In the genomic region with DNA sequence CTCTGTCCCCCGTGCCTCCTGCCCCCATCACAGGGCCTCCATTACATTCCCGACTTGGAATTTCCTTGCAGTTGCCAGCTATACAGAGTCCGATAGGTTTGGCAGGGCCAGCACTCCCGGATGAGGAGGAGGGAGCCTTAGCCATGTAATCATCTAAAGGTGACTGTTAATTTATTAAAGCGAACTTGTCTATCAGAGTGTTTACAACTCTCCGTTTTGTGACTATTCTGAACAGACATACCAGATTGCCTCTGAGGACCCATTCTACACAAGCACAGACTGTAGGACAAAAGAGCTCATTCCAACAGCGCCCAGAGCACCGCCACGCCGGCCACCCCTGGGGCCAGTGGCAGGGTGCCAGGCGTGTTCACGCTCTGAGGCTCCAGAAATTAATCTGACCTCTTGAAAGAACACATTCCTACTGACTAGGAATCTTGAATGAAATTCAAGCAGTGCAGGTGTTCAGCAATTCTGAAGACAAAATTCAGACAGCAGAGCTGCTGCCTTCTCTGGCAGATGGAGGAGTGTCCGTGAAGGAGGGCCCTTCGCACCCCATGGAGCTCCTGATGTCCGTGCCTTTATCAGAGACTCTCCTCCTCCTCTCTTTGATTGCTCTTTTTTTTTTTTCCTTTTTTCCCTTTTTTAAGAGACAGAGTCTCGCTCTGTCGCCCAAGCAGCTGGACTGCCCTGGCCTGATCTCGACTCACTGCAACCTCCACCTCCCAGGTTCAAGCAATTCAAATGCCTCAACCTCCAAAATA, we compare ENCODE assay signal across 8 cellular contexts. TPM values are rescaled to one million over a fixed set of nuclear protein-coding genes. Genes with fewer than 3 reads are reported as not detected.
A peak's percentile ranks its signal among the peaks of the same experiment; 100 is the strongest.
DNase-seq lines count a peak whose midpoint lies in the region; ATAC-seq and TF ChIP-seq lines count a peak whose summit lies in the region.

No MANE protein-coding gene starts in this region.

- H3K27me3 ChIP-seq in right cardiac atrium (ENCODE audit: control insufficient read depth, insufficient read depth), result no peaks in the 10 kb centered on the region
- H3K27me3 ChIP-seq in spleen (replicated peaks in 1 of 7), result no peaks in the 10 kb centered on the region

- no peaks in the 10 kb centered on the region for H3K9me3 ChIP-seq in HEK293 (ENCODE audit: control insufficient read depth, insufficient read depth, low read depth, low read length)
- H3K9me3 ChIP-seq in right cardiac atrium (ENCODE audit: control insufficient read depth, low read length), result no peaks in the 10 kb centered on the region
- H3K9me3 ChIP-seq in spleen, result no peaks in the 10 kb centered on the region

- peak overlapping the region; percentile 6; the same call in 1 of the 2 replicates for H3K4me3 ChIP-seq in HEK293 (ENCODE audit: low read depth, low read length)
- H3K4me3 ChIP-seq in astrocyte of the cerebellum (ENCODE audit: low read depth, low read length), result peak overlapping the region; percentile 16
- H3K4me3 ChIP-seq in right cardiac atrium (ENCODE audit: low read length), result peak overlapping the region; percentile 23
- H3K4me3 ChIP-seq in spleen, result no peak overlapping the region

- H3K4me1 ChIP-seq in HEK293 (ENCODE audit: control insufficient read depth, insufficient read depth, low read length) (peaks cover 5% of the 10 kb centered on the region), right cardiac atrium (ENCODE audit: control insufficient read depth, insufficient read depth, low read length) (no peaks in the 10 kb centered on the region), spleen (peaks cover 0 to 4% (median 0%) of the 10 kb centered on the region in 6 donors)

- ATAC-seq in right cardiac atrium, result peak; percentile 89 to 93
- ATAC-seq in activated naive CD8-positive, alpha-beta T cell treated with anti-CD3 and anti-CD28 coated beads, Interleukin-2, amount 50 U/mL, for 24 hours, result no peak
- no peak for ATAC-seq in GM21576 (IDR thresholded peaks at IDR 0.05; ENCODE audit: unreplicated experiment)

- no peaks in the 10 kb centered on the region for H3K36me3 Mint-ChIP-seq in activated naive CD8-positive, alpha-beta T cell treated with anti-CD3 and anti-CD28 coated beads, Interleukin-2, amount 50 U/mL, for 24 hours (ENCODE audit: low read depth)

- H3K27ac Mint-ChIP-seq in activated naive CD8-positive, alpha-beta T cell treated with anti-CD3 and anti-CD28 coated beads, Interleukin-2, amount 50 U/mL, for 24 hours, result no peak overlapping the region

- no peaks in the 10 kb centered on the region for H3K27me3 Mint-ChIP-seq in activated naive CD8-positive, alpha-beta T cell treated with anti-CD3 and anti-CD28 coated beads, Interleukin-2, amount 50 U/mL, for 24 hours

- no peak overlapping the region for H3K4me3 Mint-ChIP-seq in activated naive CD8-positive, alpha-beta T cell treated with anti-CD3 and anti-CD28 coated beads, Interleukin-2, amount 50 U/mL, for 24 hours

- no peak for TF ChIP-seq POLR2A in spleen (IDR thresholded peaks at IDR 0.05)

- CTCF ChIA-PET in HEK293 (lab: Yijun Ruan, JAX), result interaction anchor here (0.6 to 1.5 kb wide), 6 partner anchors 16 to 1892 kb away, joined by 3 to 9 read pairs (median 3); no protein-coding TSS in a partner anchor

- 25% methylated on average over 18 of the region's 18 CpGs for WGBS in right cardiac atrium
- 73 to 85% (median 80%) methylated on average over 18 of the region's 18 CpGs for WGBS in spleen, 5 donors

- DNase-seq in astrocyte of the cerebellum (ENCODE audit: low read depth) (peak; percentile 61), right cardiac atrium (peak; percentile 46 to 81 (median 73)), spleen (no peak), Ammon's horn (ENCODE audit: low spot score) (no peak), NCI-H187 treated with DMSO at 0.1 percent for 48 hours (lab: John Stamatoyannopoulos, UW) (no peak)
- DNase-seq in activated naive CD8-positive, alpha-beta T cell treated with anti-CD3 and anti-CD28 coated beads, Interleukin-2, amount 50 U/mL, for 24 hours, result no peak

- no peak for TF ChIP-seq CTCF in HEK293 (tag by site-specific recombination; IDR thresholded peaks at IDR 0.05)
- TF ChIP-seq CTCF in astrocyte of the cerebellum (IDR thresholded peaks at IDR 0.05; ENCODE audit: low read depth, low read length, missing control alignments), result no peak
- TF ChIP-seq CTCF in spleen (IDR thresholded peaks at IDR 0.05 in 8 of 11, conservative IDR thresholded peaks at IDR 0.05 in 3 of 11), result no peak

- no peaks in the 10 kb centered on the region for H3K4me1 Mint-ChIP-seq in activated naive CD8-positive, alpha-beta T cell treated with anti-CD3 and anti-CD28 coated beads, Interleukin-2, amount 50 U/mL, for 24 hours

- in situ Hi-C loops in astrocyte of the cerebellum (cut with HindIII; ENCODE audit: low sequenced_read_pairs), result no loop called here

- no peaks in the 10 kb centered on the region for H3K36me3 ChIP-seq in HEK293 (ENCODE audit: control insufficient read depth in 2 of 2, insufficient read depth in 1 of 2, low read length in 2 of 2)
- H3K36me3 ChIP-seq in spleen, result no peaks in the 10 kb centered on the region

- POLR2A ChIA-PET in HEK293 (lab: Yijun Ruan, JAX), result interaction anchor here (0.8 to 1.5 kb wide), 3 partner anchors 14 to 83 kb away, joined by 3 to 10 read pairs (median 7); a partner anchor contains a TSS

- no peaks in the 10 kb centered on the region for H3K9me3 Mint-ChIP-seq in activated naive CD8-positive, alpha-beta T cell treated with anti-CD3 and anti-CD28 coated beads, Interleukin-2, amount 50 U/mL, for 24 hours

- H3K27ac ChIP-seq in HEK293 (ENCODE audit: extremely low read depth, low read depth, low read length) (no peak overlapping the region; the same call in 1 of the 2 replicates), right cardiac atrium (ENCODE audit: low read length) (no peak overlapping the region), spleen (peak overlapping the region in 5 of 8 donors; percentile 25 to 47 (median 37))

- intact Hi-C loops in right cardiac atrium (cut with DNase I) (no loop called here), spleen (cut with DNase I; ENCODE audit: low total_unique reads) (no loop called here)

TF ChIP-seq in HEK293, 187 proteins besides CTCF, POLR2A, EP300 and RAD21:
- TF ChIP-seq GLIS1 (tag by site-specific recombination; IDR thresholded peaks at IDR 0.05) (0 out of 2 replicates have a peak, but pooled peaks have one; percentile 41), FEZF1 (tag by site-specific recombination; IDR thresholded peaks at IDR 0.05) (peak; percentile 49), ZIC2 (tag by site-specific recombination; IDR thresholded peaks at IDR 0.05) (peak; percentile 45; the same call in 1 of the 2 replicates), GLIS2 (tag by site-specific recombination; IDR thresholded peaks at IDR 0.05) (peak; percentile 33; the same call in 1 of the 2 replicates), ZNF660 (tag by site-specific recombination; IDR thresholded peaks at IDR 0.05) (0 out of 2 replicates have a peak, but pooled peaks have one; percentile 20), ZNF335 (tag by site-specific recombination; conservative IDR thresholded peaks at IDR 0.05) (peak; percentile 81), MZF1 (tag by site-specific recombination; IDR thresholded peaks at IDR 0.05; ENCODE audit: borderline replicate concordance) (no peak)
- TF ChIP-seq, protein P1, sequence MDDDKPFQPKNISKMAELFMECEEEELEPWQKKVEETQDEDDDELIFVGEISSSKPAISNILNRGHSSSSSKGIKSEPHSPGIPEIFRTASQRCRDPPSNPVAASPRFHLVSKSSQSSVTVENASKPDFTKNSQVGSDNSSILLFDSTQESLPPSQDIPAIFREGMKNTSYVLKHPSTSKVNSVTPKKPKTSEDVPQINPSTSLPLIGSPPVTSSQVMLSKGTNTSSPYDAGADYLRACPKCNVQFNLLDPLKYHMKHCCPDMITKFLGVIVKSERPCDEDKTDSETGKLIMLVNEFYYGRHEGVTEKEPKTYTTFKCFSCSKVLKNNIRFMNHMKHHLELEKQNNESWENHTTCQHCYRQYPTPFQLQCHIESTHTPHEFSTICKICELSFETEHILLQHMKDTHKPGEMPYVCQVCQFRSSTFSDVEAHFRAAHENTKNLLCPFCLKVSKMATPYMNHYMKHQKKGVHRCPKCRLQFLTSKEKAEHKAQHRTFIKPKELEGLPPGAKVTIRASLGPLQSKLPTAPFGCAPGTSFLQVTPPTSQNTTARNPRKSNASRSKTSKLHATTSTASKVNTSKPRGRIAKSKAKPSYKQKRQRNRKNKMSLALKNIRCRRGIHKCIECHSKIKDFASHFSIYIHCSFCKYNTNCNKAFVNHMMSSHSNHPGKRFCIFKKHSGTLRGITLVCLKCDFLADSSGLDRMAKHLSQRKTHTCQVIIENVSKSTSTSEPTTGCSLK (tag by site-specific recombination; IDR thresholded peaks at IDR 0.05), result no peak
- TF ChIP-seq, protein P2, sequence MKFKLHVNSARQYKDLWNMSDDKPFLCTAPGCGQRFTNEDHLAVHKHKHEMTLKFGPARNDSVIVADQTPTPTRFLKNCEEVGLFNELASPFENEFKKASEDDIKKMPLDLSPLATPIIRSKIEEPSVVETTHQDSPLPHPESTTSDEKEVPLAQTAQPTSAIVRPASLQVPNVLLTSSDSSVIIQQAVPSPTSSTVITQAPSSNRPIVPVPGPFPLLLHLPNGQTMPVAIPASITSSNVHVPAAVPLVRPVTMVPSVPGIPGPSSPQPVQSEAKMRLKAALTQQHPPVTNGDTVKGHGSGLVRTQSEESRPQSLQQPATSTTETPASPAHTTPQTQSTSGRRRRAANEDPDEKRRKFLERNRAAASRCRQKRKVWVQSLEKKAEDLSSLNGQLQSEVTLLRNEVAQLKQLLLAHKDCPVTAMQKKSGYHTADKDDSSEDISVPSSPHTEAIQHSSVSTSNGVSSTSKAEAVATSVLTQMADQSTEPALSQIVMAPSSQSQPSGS (tag by site-specific recombination; IDR thresholded peaks at IDR 0.05; ENCODE audit: low read depth), result no peak

RNA-seq across cellular contexts. Expression of a gene that starts 58.1 kb away (rescaled TPM):
- total RNA-seq in right cardiac atrium (10 to 100 TPM; 44.9 to 57.5 (median 48.6) TPM), spleen (10 to 100 TPM; 44.3 to 76.4 (median 54.0) TPM)
- polyA plus RNA-seq in right cardiac atrium (32.4 TPM), spleen (10 to 100 TPM; 13.6 to 27.5 (median 17.8) TPM)

Comparison
In these comparisons a context has a peak if more than half of its experiments do, and no peak if none do; other contexts are left out.
1. H3K27ac ChIP-seq: peak in spleen (5 of 8); none in HEK293 (single experiment) and right cardiac atrium (single experiment).
2. H3K4me3 ChIP-seq: peak in HEK293 (single experiment), astrocyte of the cerebellum (single experiment) and right cardiac atrium (single experiment); none in spleen (0 of 8).
3. DNase-seq: peak in astrocyte of the cerebellum (single experiment) and right cardiac atrium (3 of 3); none in spleen (single experiment), Ammon's horn (single experiment), activated naive CD8-positive, alpha-beta T cell treated with anti-CD3 and anti-CD28 coated beads, Interleukin-2, amount 50 U/mL, for 24 hours (single experiment) and NCI-H187 treated with DMSO at 0.1 percent for 48 hours (single experiment).
4. ATAC-seq: peak in right cardiac atrium (2 of 2); none in activated naive CD8-positive, alpha-beta T cell treated with anti-CD3 and anti-CD28 coated beads, Interleukin-2, amount 50 U/mL, for 24 hours (single experiment) and GM21576 (single experiment).